In genomic region chr4:80199004-80199579, GRCh38 we compare ENCODE assay signal across 28 cellular contexts. TPM values are rescaled to one million over a fixed set of nuclear protein-coding genes. Genes with fewer than 3 reads are reported as not detected.
A peak's percentile ranks its signal among the peaks of the same experiment; 100 is the strongest.
DNase-seq lines count a peak whose midpoint lies in the region; ATAC-seq and TF ChIP-seq lines count a peak whose summit lies in the region.
"Had no signal": no experiment of that assay in that cellular context is flagged by ENCODE, and none has a peak within 500 bp of the region (broad histone marks: within the 10 kb centered on the region; RNA-seq: fewer than 3 reads in every experiment).

No MANE protein-coding gene starts in this region.

- no peaks in the 10 kb centered on the region for H3K79me2 ChIP-seq in neural progenitor cell (ENCODE audit: low read depth)
- H3K79me2 ChIP-seq: parathyroid adenoma had no signal

- ATAC-seq in GM18858 (IDR thresholded peaks at IDR 0.05; ENCODE audit: unreplicated experiment) = no peak
- ATAC-seq: mucosa of descending colon; natural killer cell treated with Interleukin-12 subunit alpha and Interleukin-12 subunit beta and Interleukin-15 and Interleukin-18, amount 100 ng/mL, for 72 hours had no signal

- no peak overlapping the region for H3K4me3 ChIP-seq in neural progenitor cell
- H3K4me3 ChIP-seq: breast epithelium, lung, mucosa of descending colon, Peyer's patch, smooth muscle cell, stomach, thyroid gland had no signal

- H3K27ac Mint-ChIP-seq in brain = peak overlapping the region in 3 of 5 experiments; percentile 78 to 90 (median 84)
- H3K27ac Mint-ChIP-seq in neural progenitor cell = no peak overlapping the region
- H3K27ac Mint-ChIP-seq: activated T-cell treated with anti-CD3 and anti-CD28 coated beads, Interleukin-2, amount 50 U/mL, for 24 hours; natural killer cell treated with Interleukin-12 subunit alpha and Interleukin-12 subunit beta and Interleukin-15 and Interleukin-18, amount 100 ng/mL, for 72 hours had no signal

- no peak overlapping the region for H2AFZ ChIP-seq in neural progenitor cell (replicated peaks)
- H2AFZ ChIP-seq: parathyroid adenoma had no signal

- H3K27me3 Mint-ChIP-seq in brain (peaks cover 97% of the 10 kb centered on the region), neural progenitor cell (ENCODE audit: insufficient read depth, low read depth) (peaks cover 80% of the 10 kb centered on the region)

- H3K4me3 Mint-ChIP-seq in brain (peak overlapping the region; percentile 68 to 96 (median 80)), neural progenitor cell (peak overlapping the region; percentile 69)
- H3K4me3 Mint-ChIP-seq: activated T-cell treated with anti-CD3 and anti-CD28 coated beads, Interleukin-2, amount 50 U/mL, for 24 hours had no signal

- H3K4me1 Mint-ChIP-seq in brain (peaks cover 48% of the 10 kb centered on the region), neural progenitor cell (peaks cover 37% of the 10 kb centered on the region)

- no peak overlapping the region for H3K4me2 ChIP-seq in neural progenitor cell
- H3K4me2 ChIP-seq: smooth muscle cell had no signal

- DNase-seq in NCI-H187 (lab: John Stamatoyannopoulos, UW) (peak; percentile 20 to 43), NCI-H187 treated with DMSO at 0.1 percent for 48 hours (lab: John Stamatoyannopoulos, UW) (no peak), NCI-H524 treated with DMSO at 0.1 percent for 48 hours (lab: John Stamatoyannopoulos, UW) (peak; percentile 55), neural progenitor cell (ENCODE audit: low spot score) (no peak), COLO668 (lab: John Stamatoyannopoulos, UW; ENCODE audit: unreplicated experiment) (no peak), DMS79 (lab: John Stamatoyannopoulos, UW) (no peak)
- DNase-seq: 8988T; activated T-cell treated with anti-CD3 and anti-CD28 coated beads, Interleukin-2, amount 50 U/mL, for 24 hours; CD8-positive, alpha-beta memory T cell; DMS53; effector CD8-positive, alpha-beta T cell; foreskin melanocyte; mucosa of descending colon; NCI-H1417 treated with DMSO at 0.1 percent for 48 hours; NCI-H510A treated with DMSO at 0.1 percent for 48 hours; Peyer's patch; stimulated activated CD4-positive, alpha-beta T cell treated with anti-CD3 and anti-CD28 coated beads, Interleukin-1b, Interleukin-23, amount 100 ng/mL, for 48 hours; stimulated activated CD8-positive, alpha-beta memory T cell treated with anti-CD3 and anti-CD28 coated beads, Interleukin-4, amount 100 ng/mL, for 48 hours; stomach; thyroid gland had no signal

- peaks cover 22% of the 10 kb centered on the region for H3K4me1 ChIP-seq in neural progenitor cell
- H3K4me1 ChIP-seq: parathyroid adenoma had no signal

- H3F3A ChIP-seq in neural progenitor cell (ENCODE audit: low read depth) = peaks cover 42% of the 10 kb centered on the region

- TF ChIP-seq CTCF in brain (conservative IDR thresholded peaks at IDR 0.05) (no peak), neural progenitor cell (IDR thresholded peaks at IDR 0.05) (no peak)

- H3K36me3 Mint-ChIP-seq in brain = peaks cover 6% of the 10 kb centered on the region
- no peaks in the 10 kb centered on the region for H3K36me3 Mint-ChIP-seq in neural progenitor cell

- H3K36me3 ChIP-seq in neural progenitor cell = no peaks in the 10 kb centered on the region
- H3K36me3 ChIP-seq: breast epithelium, Peyer's patch, right atrium auricular region, thyroid gland had no signal

- peaks cover 100% of the 10 kb centered on the region for H3K27me3 ChIP-seq in neural progenitor cell

- peaks cover 86% of the 10 kb centered on the region for H4K20me1 ChIP-seq in neural progenitor cell (ENCODE audit: low read depth)

- H3K9me3 ChIP-seq in neural progenitor cell (ENCODE audit: low read depth) = no peaks in the 10 kb centered on the region
- H3K9me3 ChIP-seq: breast epithelium, mucosa of descending colon, Peyer's patch, right atrium auricular region, stomach, thyroid gland had no signal

- H3K9me3 Mint-ChIP-seq in brain (peaks cover 0 to 14% (median 8%) of the 10 kb centered on the region in 5 experiments), neural progenitor cell (peaks cover 3% of the 10 kb centered on the region)
- H3K9me3 Mint-ChIP-seq: activated T-cell treated with anti-CD3 and anti-CD28 coated beads, Interleukin-2, amount 50 U/mL, for 24 hours; CD8-positive, alpha-beta memory T cell; natural killer cell treated with Interleukin-12 subunit alpha and Interleukin-12 subunit beta and Interleukin-15 and Interleukin-18, amount 100 ng/mL, for 72 hours had no signal

- no peak overlapping the region for H3K9ac ChIP-seq in neural progenitor cell
- H3K9ac ChIP-seq: parathyroid adenoma had no signal

- no peak overlapping the region for H3K27ac ChIP-seq in neural progenitor cell
- H3K27ac ChIP-seq: breast epithelium, parathyroid adenoma, Peyer's patch, right atrium auricular region, stomach, thyroid gland had no signal

RNA-seq across cellular contexts. Expression of gene PRDM8, which starts 1.8 kb away (rescaled TPM):
- 6.4 TPM for polyA plus RNA-seq in brain (ENCODE audit: insufficient read depth, low read depth, low replicate concordance)
- total RNA-seq in neural progenitor cell (ENCODE audit: low replicate concordance) = 0.03 TPM in 1 of 2 replicates, not detected in the other

Comparison
In these comparisons a context has a peak if more than half of its experiments do, and no peak if none do; other contexts are left out.
1. DNase-seq: peak in NCI-H187 (2 of 2) and NCI-H524 treated with DMSO at 0.1 percent for 48 hours (single experiment); none in NCI-H187 treated with DMSO at 0.1 percent for 48 hours (single experiment), neural progenitor cell (single experiment), COLO668 (single experiment) and DMS79 (single experiment).